16 cellular contexts compared by ENCODE assay signal in the genomic region with DNA sequence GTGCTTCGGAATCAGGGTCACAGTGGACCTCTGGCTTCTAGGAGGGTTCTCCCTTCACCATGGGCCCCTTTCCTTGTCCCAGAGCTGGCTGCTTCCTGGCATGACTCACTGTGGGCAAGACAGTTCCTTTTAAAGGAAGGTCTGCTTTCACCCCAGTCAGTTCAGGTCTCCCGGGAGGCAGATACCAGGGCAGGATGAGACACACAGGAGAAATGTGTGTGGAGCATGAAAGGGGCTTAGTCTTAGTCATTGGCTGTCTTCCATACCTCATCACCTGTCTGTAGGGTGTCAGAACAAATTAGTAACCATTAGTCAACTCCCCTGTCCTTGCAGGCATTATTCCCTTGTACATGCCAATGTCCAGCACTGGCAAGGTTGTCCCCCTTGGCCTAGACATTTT.
A peak's percentile ranks its signal among the peaks of the same experiment; 100 is the strongest.
DNase-seq lines count a peak whose midpoint lies in the region; ATAC-seq and TF ChIP-seq lines count a peak whose summit lies in the region.
"Had no signal": no experiment of that assay in that cellular context is flagged by ENCODE, and none has a peak within 500 bp of the region (broad histone marks: within the 10 kb centered on the region; RNA-seq: fewer than 3 reads in every experiment).

No MANE protein-coding gene starts in this region.

- no TSS peak for BruUV-seq in PC-3 (replicated peaks; lab: Mats Ljungman, UMichigan)

- peak overlapping the region; percentile 49 for H3K27ac ChIP-seq in GM23248
- H3K27ac ChIP-seq in PC-3 (ENCODE audit: low read length) = peak overlapping the region; percentile 75
- H3K27ac ChIP-seq: thoracic aorta had no signal

- in situ Hi-C loops in GM23248 (cut with MboI) = no loop called here
- in situ Hi-C loops in KBM-7 (cut with MboI; ENCODE audit: low pct_unique_long_range_greater_than_20kb, low sequenced_read_pairs) = no loop called here

- WGBS in GM23248 (ENCODE audit: low coverage in 1 of 2, low lambda C conversion rate in 2 of 2, missing lambda C conversion rate in 2 of 2), 2 experiments = 40 to 47% methylated on average over 2 of the region's 2 CpGs

- intact Hi-C loops in PC-3 (cut with micrococcal nuclease) = no loop called here

- H4K20me1 ChIP-seq in GM23248 (ENCODE audit: insufficient read depth) (no peaks in the 10 kb centered on the region), PC-3 (ENCODE audit: low read length) (no peaks in the 10 kb centered on the region)

- no peak for TF ChIP-seq CTCF in PC-3 (conservative IDR thresholded peaks at IDR 0.05; ENCODE audit: low read depth, low read length)

- H3K9ac ChIP-seq in GM23248 = no peak overlapping the region
- H3K9ac ChIP-seq in PC-3 (ENCODE audit: low read length) = no peak overlapping the region

- 0 out of 2 replicates have a peak, but pooled peaks cover 7% of the 10 kb centered on the region for H3F3A ChIP-seq in GM23248 (ENCODE audit: insufficient read depth)
- no peaks in the 10 kb centered on the region for H3F3A ChIP-seq in PC-3 (ENCODE audit: low read length, unreplicated experiment)

- H3K9me2 ChIP-seq in GM23248 (ENCODE audit: insufficient read depth) = no peaks in the 10 kb centered on the region
- H3K9me2 ChIP-seq in PC-3 (replicated peaks; ENCODE audit: low read length) = no peaks in the 10 kb centered on the region

- H2AFZ ChIP-seq in GM23248 (no peak overlapping the region), PC-3 (ENCODE audit: low read length) (no peak overlapping the region)

- no peaks in the 10 kb centered on the region for H3K9me3 ChIP-seq in GM23248 (ENCODE audit: low read depth)
- H3K9me3 ChIP-seq in PC-3 (ENCODE audit: low read length) = no peaks in the 10 kb centered on the region
- H3K9me3 ChIP-seq: thoracic aorta had no signal

- H3K36me3 ChIP-seq in GM23248 (ENCODE audit: low read depth) = no peaks in the 10 kb centered on the region
- no peaks in the 10 kb centered on the region for H3K36me3 ChIP-seq in PC-3 (ENCODE audit: low read depth, low read length)
- H3K36me3 ChIP-seq: thoracic aorta had no signal

- peaks cover 26% of the 10 kb centered on the region for H3K4me1 ChIP-seq in GM23248 (ENCODE audit: insufficient read depth)
- H3K4me1 ChIP-seq in PC-3 (ENCODE audit: insufficient read depth, low read length) = peaks cover 48% of the 10 kb centered on the region

- H3K4me3 ChIP-seq in GM23248 (no peak overlapping the region), PC-3 (ENCODE audit: low read length) (no peak overlapping the region), skeletal muscle cell (ENCODE audit: low read depth, low read length) (no peak overlapping the region)
- H3K4me3 ChIP-seq: GM12878, thoracic aorta had no signal

- H3K27me3 ChIP-seq in GM23248 (replicated peaks; ENCODE audit: insufficient read depth) = no peaks in the 10 kb centered on the region
- H3K27me3 ChIP-seq in PC-3 (ENCODE audit: low read length) = no peaks in the 10 kb centered on the region

- no peaks in the 10 kb centered on the region for H3K79me2 ChIP-seq in GM23248 (ENCODE audit: insufficient read depth)
- no peaks in the 10 kb centered on the region for H3K79me2 ChIP-seq in PC-3 (ENCODE audit: low read length)

- peak; percentile 31 for ATAC-seq in PC-3
- ATAC-seq: GM12878, right cardiac atrium had no signal

- H3K4me2 ChIP-seq in GM23248 (ENCODE audit: unreplicated experiment) (peak overlapping the region; percentile 31), PC-3 (ENCODE audit: low read length) (peak overlapping the region; percentile 12)

- DNase-seq in GM23248 (peak; percentile 83), PC-3 (peak; percentile 78), dermis blood vessel endothelial cell (peak; percentile 41), skeletal muscle cell (ENCODE audit: low read depth) (peak; percentile 68), H4 (ENCODE audit: low spot score) (no peak), NCI-H187 treated with DMSO at 0.1 percent for 48 hours (lab: John Stamatoyannopoulos, UW) (no peak), NCI-H82 treated with DMSO at 0.1 percent for 48 hours (lab: John Stamatoyannopoulos, UW; ENCODE audit: unreplicated experiment) (no peak), KBM-7 (no peak)
- DNase-seq: activated B cell treated with CpG ODN at 0.5 μM for 24 hours; activated T-cell treated with anti-CD3 and anti-CD28 coated beads, Interleukin-2, amount 50 U/mL, for 48 hours; DMS153; NCI-H2227 treated with DMSO at 0.1 percent for 48 hours; right cardiac atrium; SIG-M5 had no signal

- POLR2A ChIA-PET in PC-3 (lab: Charles Lee; ENCODE audit: unreplicated experiment) = no interaction called here

- CTCF ChIA-PET in PC-3 (lab: Charles Lee) = no interaction called here

Comparison
In these comparisons a context has a peak if more than half of its experiments do, and no peak if none do; other contexts are left out.
1. DNase-seq: peak in GM23248 (single experiment), PC-3 (single experiment), dermis blood vessel endothelial cell (single experiment) and skeletal muscle cell (single experiment); none in H4 (single experiment), NCI-H187 treated with DMSO at 0.1 percent for 48 hours (single experiment), NCI-H82 treated with DMSO at 0.1 percent for 48 hours (single experiment) and KBM-7 (single experiment).